ENCODE assay signal across 1 cellular context in the genomic region with DNA sequence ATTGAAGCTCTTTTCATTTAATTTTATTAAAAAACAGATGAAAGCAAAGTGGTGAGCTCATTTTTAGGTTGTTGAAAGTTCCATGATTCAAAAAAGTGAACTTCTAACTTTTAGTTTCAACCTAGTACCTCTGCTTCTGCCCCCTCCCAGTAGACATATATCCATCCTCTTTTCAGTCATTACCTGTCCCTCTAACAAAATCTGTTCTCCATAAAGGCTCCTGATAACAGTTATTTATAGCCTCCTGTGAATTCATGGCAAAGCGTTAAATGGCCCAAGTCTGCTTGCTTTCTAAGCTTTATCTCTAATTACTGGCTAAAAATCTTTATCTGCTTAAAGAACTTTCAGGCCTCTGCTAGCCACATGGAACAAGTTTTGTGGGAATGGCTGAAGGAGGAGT.
TF ChIP-seq lines count a peak whose summit lies in the region.

No MANE protein-coding gene starts in this region.

TF ChIP-seq in IMR-90, 13 proteins besides CTCF, POLR2A, EP300 and RAD21:
- TF ChIP-seq, protein P1, sequence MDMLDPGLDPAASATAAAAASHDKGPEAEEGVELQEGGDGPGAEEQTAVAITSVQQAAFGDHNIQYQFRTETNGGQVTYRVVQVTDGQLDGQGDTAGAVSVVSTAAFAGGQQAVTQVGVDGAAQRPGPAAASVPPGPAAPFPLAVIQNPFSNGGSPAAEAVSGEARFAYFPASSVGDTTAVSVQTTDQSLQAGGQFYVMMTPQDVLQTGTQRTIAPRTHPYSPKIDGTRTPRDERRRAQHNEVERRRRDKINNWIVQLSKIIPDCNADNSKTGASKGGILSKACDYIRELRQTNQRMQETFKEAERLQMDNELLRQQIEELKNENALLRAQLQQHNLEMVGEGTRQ (IDR thresholded peaks at IDR 0.05; ENCODE audit: low read depth, low read length), result no peak
- TF ChIP-seq FOS (IDR thresholded peaks at IDR 0.05; ENCODE audit: low read depth, low read length) (no peak), RCOR1 (IDR thresholded peaks at IDR 0.05; ENCODE audit: insufficient replicate concordance, low read length) (no peak), BHLHE40 (IDR thresholded peaks at IDR 0.05; ENCODE audit: low read depth, low read length) (no peak), SMC3 (IDR thresholded peaks at IDR 0.05; ENCODE audit: low read depth, low read length) (no peak), MAZ (IDR thresholded peaks at IDR 0.05; ENCODE audit: borderline replicate concordance, low read depth, low read length) (no peak), MXI1 (IDR thresholded peaks at IDR 0.05; ENCODE audit: borderline replicate concordance, low read depth, low read length) (no peak), NFE2L2 (IDR thresholded peaks at IDR 0.05; ENCODE audit: low read depth, low read length) (no peak), CHD1 (IDR thresholded peaks at IDR 0.05; ENCODE audit: low read depth, low read length) (no peak), CEBPB (IDR thresholded peaks at IDR 0.05; ENCODE audit: low read depth, low read length) (no peak), RFX5 (IDR thresholded peaks at IDR 0.05; ENCODE audit: low read depth, low read length) (no peak), MAFK (IDR thresholded peaks at IDR 0.05; ENCODE audit: low read depth, low read length) (no peak)
- TF ChIP-seq, protein P2, sequence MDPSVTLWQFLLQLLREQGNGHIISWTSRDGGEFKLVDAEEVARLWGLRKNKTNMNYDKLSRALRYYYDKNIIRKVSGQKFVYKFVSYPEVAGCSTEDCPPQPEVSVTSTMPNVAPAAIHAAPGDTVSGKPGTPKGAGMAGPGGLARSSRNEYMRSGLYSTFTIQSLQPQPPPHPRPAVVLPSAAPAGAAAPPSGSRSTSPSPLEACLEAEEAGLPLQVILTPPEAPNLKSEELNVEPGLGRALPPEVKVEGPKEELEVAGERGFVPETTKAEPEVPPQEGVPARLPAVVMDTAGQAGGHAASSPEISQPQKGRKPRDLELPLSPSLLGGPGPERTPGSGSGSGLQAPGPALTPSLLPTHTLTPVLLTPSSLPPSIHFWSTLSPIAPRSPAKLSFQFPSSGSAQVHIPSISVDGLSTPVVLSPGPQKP (IDR thresholded peaks at IDR 0.05; ENCODE audit: borderline replicate concordance, low read depth, low read length), result no peak
